8 cellular contexts compared by ENCODE assay signal in the genomic region with DNA sequence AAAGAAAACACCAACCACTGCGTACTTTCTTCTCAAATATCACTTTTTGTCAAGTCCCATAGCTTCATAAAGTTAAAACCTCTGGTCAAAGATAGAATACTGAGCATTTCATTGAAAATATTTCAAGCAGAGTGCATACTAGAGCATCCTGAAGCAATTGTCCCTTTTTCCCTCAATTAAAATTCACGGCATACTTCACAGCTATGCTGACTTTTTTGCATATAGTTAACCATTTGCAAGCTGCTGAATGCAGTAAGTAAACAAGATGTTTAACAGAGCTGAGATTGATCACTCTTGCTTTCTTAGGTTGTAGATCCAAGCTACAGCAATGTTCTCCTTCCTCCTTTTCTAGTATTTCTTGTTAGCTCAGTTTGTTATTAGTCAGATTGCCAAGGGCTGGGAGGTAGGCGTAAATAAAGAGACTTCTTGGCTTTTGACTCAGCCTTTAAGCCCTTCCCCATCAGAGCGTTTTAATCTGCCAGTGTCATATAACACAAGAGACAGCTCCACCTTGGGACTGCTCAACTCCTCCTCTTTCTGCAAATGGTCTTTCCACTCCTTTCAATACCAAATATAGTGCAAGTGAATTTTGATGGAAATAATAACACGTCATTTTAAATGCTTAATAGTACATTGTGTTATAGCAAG. TPM values are rescaled to one million over a fixed set of nuclear protein-coding genes. Genes with fewer than 3 reads are reported as not detected.
DNase-seq lines count a peak whose midpoint lies in the region; ATAC-seq and TF ChIP-seq lines count a peak whose summit lies in the region.

A gene with protein sequence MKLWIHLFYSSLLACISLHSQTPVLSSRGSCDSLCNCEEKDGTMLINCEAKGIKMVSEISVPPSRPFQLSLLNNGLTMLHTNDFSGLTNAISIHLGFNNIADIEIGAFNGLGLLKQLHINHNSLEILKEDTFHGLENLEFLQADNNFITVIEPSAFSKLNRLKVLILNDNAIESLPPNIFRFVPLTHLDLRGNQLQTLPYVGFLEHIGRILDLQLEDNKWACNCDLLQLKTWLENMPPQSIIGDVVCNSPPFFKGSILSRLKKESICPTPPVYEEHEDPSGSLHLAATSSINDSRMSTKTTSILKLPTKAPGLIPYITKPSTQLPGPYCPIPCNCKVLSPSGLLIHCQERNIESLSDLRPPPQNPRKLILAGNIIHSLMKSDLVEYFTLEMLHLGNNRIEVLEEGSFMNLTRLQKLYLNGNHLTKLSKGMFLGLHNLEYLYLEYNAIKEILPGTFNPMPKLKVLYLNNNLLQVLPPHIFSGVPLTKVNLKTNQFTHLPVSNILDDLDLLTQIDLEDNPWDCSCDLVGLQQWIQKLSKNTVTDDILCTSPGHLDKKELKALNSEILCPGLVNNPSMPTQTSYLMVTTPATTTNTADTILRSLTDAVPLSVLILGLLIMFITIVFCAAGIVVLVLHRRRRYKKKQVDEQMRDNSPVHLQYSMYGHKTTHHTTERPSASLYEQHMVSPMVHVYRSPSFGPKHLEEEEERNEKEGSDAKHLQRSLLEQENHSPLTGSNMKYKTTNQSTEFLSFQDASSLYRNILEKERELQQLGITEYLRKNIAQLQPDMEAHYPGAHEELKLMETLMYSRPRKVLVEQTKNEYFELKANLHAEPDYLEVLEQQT (minus strand): TSS at position 421 of the 648 bp plus-strand sequence. CDS start 2,911 bp downstream, outside the sequence.

- ATAC-seq in CD8-positive, alpha-beta T cell: no peak
- no peak for ATAC-seq in GM19452 (IDR thresholded peaks at IDR 0.05; ENCODE audit: unreplicated experiment)

- peak; percentile 53 for TF ChIP-seq CTCF in osteocyte (IDR thresholded peaks at IDR 0.05)
- TF ChIP-seq CTCF in CD8-positive, alpha-beta T cell (IDR thresholded peaks at IDR 0.05): no peak

- H3K27me3 ChIP-seq in CD8-positive, alpha-beta memory T cell (ENCODE audit: insufficient read depth, low read length, poor library complexity, severe bottlenecking): no peaks in the 10 kb centered on the region
- no peaks in the 10 kb centered on the region for H3K27me3 ChIP-seq in CD8-positive, alpha-beta T cell (ENCODE audit: insufficient read depth, low read length)

- DNase-seq in H4 (ENCODE audit: low spot score): peak; percentile 80
- DNase-seq in NCI-H510A treated with DMSO at 0.1 percent for 48 hours (lab: John Stamatoyannopoulos, UW): peak; percentile 85
- peak; percentile 50 for DNase-seq in ecto neural progenitor cell (ENCODE audit: low spot score)
- DNase-seq in osteocyte (ENCODE audit: extremely low spot score, unreplicated experiment): no peak
- no peak for DNase-seq in CD8-positive, alpha-beta memory T cell
- DNase-seq in GF-D8 (lab: John Stamatoyannopoulos, UW): no peak
- DNase-seq in CD8-positive, alpha-beta T cell: no peak

- peak within 1 kb of the TSS; percentile 62 for H3K27ac Mint-ChIP-seq in osteocyte (ENCODE audit: unreplicated experiment)
- peak within 1 kb of the TSS in 1 of 8 donors; percentile 41 for H3K27ac Mint-ChIP-seq in CD8-positive, alpha-beta memory T cell
- H3K27ac Mint-ChIP-seq in CD8-positive, alpha-beta T cell: no peak within 1 kb of the TSS

- H3K4me3 Mint-ChIP-seq in osteocyte (ENCODE audit: unreplicated experiment): peak within 1 kb of the TSS; percentile 77
- no peak within 1 kb of the TSS for H3K4me3 Mint-ChIP-seq in CD8-positive, alpha-beta memory T cell
- no peak within 1 kb of the TSS for H3K4me3 Mint-ChIP-seq in CD8-positive, alpha-beta T cell

- no peak within 1 kb of the TSS for H3K27ac ChIP-seq in CD8-positive, alpha-beta memory T cell (ENCODE audit: low read depth, low read length)
- H3K27ac ChIP-seq in CD8-positive, alpha-beta T cell (ENCODE audit: low read depth, low read length): no peak within 1 kb of the TSS

- no peaks in the 10 kb centered on the region for H3K4me1 ChIP-seq in CD8-positive, alpha-beta memory T cell (ENCODE audit: insufficient read depth, low read length)
- H3K4me1 ChIP-seq in CD8-positive, alpha-beta T cell (ENCODE audit: insufficient read depth, low read length): no peaks in the 10 kb centered on the region

- no peak within 1 kb of the TSS for H3K4me3 ChIP-seq in CD8-positive, alpha-beta memory T cell (ENCODE audit: low read length)
- no peak within 1 kb of the TSS for H3K4me3 ChIP-seq in CD8-positive, alpha-beta T cell (ENCODE audit: low read depth, low read length)

- no peaks in the 10 kb centered on the region for H3K36me3 ChIP-seq in CD8-positive, alpha-beta memory T cell (ENCODE audit: insufficient read depth, low read length)
- no peaks in the 10 kb centered on the region for H3K36me3 ChIP-seq in CD8-positive, alpha-beta T cell (ENCODE audit: insufficient read depth, low read length)

- intact Hi-C loops in CD8-positive, alpha-beta T cell (cut with DNase I, micrococcal nuclease): no loop called here

- H3K4me1 Mint-ChIP-seq in osteocyte (ENCODE audit: unreplicated experiment): peaks cover 19% of the 10 kb centered on the region
- no peaks in the 10 kb centered on the region for H3K4me1 Mint-ChIP-seq in CD8-positive, alpha-beta memory T cell
- no peaks in the 10 kb centered on the region for H3K4me1 Mint-ChIP-seq in CD8-positive, alpha-beta T cell (ENCODE audit: low read depth)

- POLR2A ChIA-PET in CD8-positive, alpha-beta memory T cell (lab: Charles Lee): no interaction called here
- POLR2A ChIA-PET in CD8-positive, alpha-beta T cell (lab: Charles Lee): no interaction called here

- H3K36me3 Mint-ChIP-seq in osteocyte (ENCODE audit: unreplicated experiment): peaks cover 16% of the 10 kb centered on the region
- H3K36me3 Mint-ChIP-seq in CD8-positive, alpha-beta memory T cell: no peaks in the 10 kb centered on the region
- no peaks in the 10 kb centered on the region for H3K36me3 Mint-ChIP-seq in CD8-positive, alpha-beta T cell

- no peaks in the 10 kb centered on the region for H3K9me3 ChIP-seq in CD8-positive, alpha-beta memory T cell (ENCODE audit: low read length)
- no peaks in the 10 kb centered on the region for H3K9me3 ChIP-seq in CD8-positive, alpha-beta T cell (ENCODE audit: low read length)

- CTCF ChIA-PET in CD8-positive, alpha-beta memory T cell (lab: Charles Lee): no interaction called here
- CTCF ChIA-PET in CD8-positive, alpha-beta T cell (lab: Charles Lee): no interaction called here

- peaks cover 11% of the 10 kb centered on the region for H3K9me3 Mint-ChIP-seq in osteocyte (ENCODE audit: unreplicated experiment)
- H3K9me3 Mint-ChIP-seq in CD8-positive, alpha-beta memory T cell: peaks cover 0 to 2% (median 0%) of the 10 kb centered on the region in 5 donors
- H3K9me3 Mint-ChIP-seq in CD8-positive, alpha-beta T cell: no peaks in the 10 kb centered on the region

- H3K27me3 Mint-ChIP-seq in osteocyte (ENCODE audit: unreplicated experiment): no peaks in the 10 kb centered on the region
- no peaks in the 10 kb centered on the region for H3K27me3 Mint-ChIP-seq in CD8-positive, alpha-beta memory T cell
- H3K27me3 Mint-ChIP-seq in CD8-positive, alpha-beta T cell (ENCODE audit: low read depth): no peaks in the 10 kb centered on the region

RNA-seq across cellular contexts. Expression of the gene that starts here (rescaled TPM):
- total RNA-seq in H4 (2014; rRNA removed; shearing (Covaris generic)): 5.0 and 5.5 TPM in 2 replicates
- total RNA-seq in osteocyte: 34.2 and 42.3 TPM in 2 replicates
- not detected for total RNA-seq in CD8-positive, alpha-beta memory T cell
- polyA plus RNA-seq in CD8-positive, alpha-beta memory T cell: not detected
- total RNA-seq in CD8-positive, alpha-beta T cell: not detected

Comparison
In these comparisons a context has a peak if more than half of its experiments do, and no peak if none do; other contexts are left out.
1. DNase-seq: peak in H4 (single experiment), NCI-H510A treated with DMSO at 0.1 percent for 48 hours (single experiment) and ecto neural progenitor cell (single experiment); none in osteocyte (single experiment), CD8-positive, alpha-beta memory T cell (0 of 5), GF-D8 (single experiment) and CD8-positive, alpha-beta T cell (0 of 7).